12 cellular contexts compared by ENCODE assay signal in genomic region chr21:15841856-15842564, GRCh38.
DNase-seq lines count a peak whose midpoint lies in the region; ATAC-seq, FAIRE-seq and TF ChIP-seq lines count a peak whose summit lies in the region.
"Had no signal": no experiment of that assay in that cellular context is flagged by ENCODE, and none has a peak within 500 bp of the region (broad histone marks: within the 10 kb centered on the region; RNA-seq: fewer than 3 reads in every experiment).

No MANE protein-coding gene starts in this region.

- no TSS peak for BruUV-seq in IMR-90 (replicated peaks; lab: Mats Ljungman, UMichigan)
- BruUV-seq in K562 (replicated peaks; lab: Mats Ljungman, UMichigan), result no TSS peak

- ATAC-seq in IMR-90 (ENCODE audit: low read depth) (peak; percentile 60), K562 (no peak), GM21737 (IDR thresholded peaks at IDR 0.05; ENCODE audit: unreplicated experiment) (no peak), GM21723 (IDR thresholded peaks at IDR 0.05; ENCODE audit: unreplicated experiment) (no peak), HG03135 (IDR thresholded peaks at IDR 0.05; ENCODE audit: unreplicated experiment) (no peak)

- no peak overlapping the region for H2BK15ac ChIP-seq in IMR-90 (ENCODE audit: low read depth, low read length)

- no peak for FAIRE-seq in K562 (lab: Jason Lieb, UNC)
- no peak for FAIRE-seq in GM12891 (lab: Jason Lieb, UNC)

- no peak overlapping the region for H3K4ac ChIP-seq in IMR-90 (ENCODE audit: low read depth, low read length)

- TF ChIP-seq EP300 in K562 (IDR thresholded peaks at IDR 0.05; ENCODE audit: low read length), result no peak

- no peak overlapping the region; the same call in 1 of the 2 replicates for H3K18ac ChIP-seq in IMR-90 (ENCODE audit: low read depth, low read length)

- H3K9me3 ChIP-seq in IMR-90 (ENCODE audit: control insufficient read depth, insufficient read depth, low read length) (no peaks in the 10 kb centered on the region), K562 (replicated peaks; ENCODE audit: control insufficient read depth, insufficient read depth, low read depth, low read length) (no peaks in the 10 kb centered on the region)

- DNase-seq in AG09309 (ENCODE audit: low read depth), result peak; percentile 21
- peak; percentile 75 for DNase-seq in IMR-90
- DNase-seq in K562 (ENCODE audit: extremely low read depth in 1 of 4, low spot score in 3 of 4), result no peak
- DNase-seq in iris pigment epithelial cell (ENCODE audit: low read depth), result peak; percentile 81
- no peak for DNase-seq in GM12891 (ENCODE audit: insufficient read length, low spot score)
- DNase-seq: activated CD8-positive, alpha-beta memory T cell treated with anti-CD3 and anti-CD28 coated beads, Interleukin-2, amount 50 U/mL, for 48 hours; dorsolateral prefrontal cortex; NCI-H510A; stimulated activated naive CD4-positive, alpha-beta T cell had no signal

- no peak overlapping the region for H2AK5ac ChIP-seq in IMR-90 (ENCODE audit: low read depth, low read length)

- POLR2A ChIA-PET in IMR-90 (lab: Charles Lee; ENCODE audit: unreplicated experiment), result interaction anchor here (0.5 kb wide), 1 partner anchor 315 kb away, joined by 4 read pairs; no protein-coding TSS in a partner anchor
- POLR2A ChIA-PET in K562 (lab: Yijun Ruan, JAX), result interaction anchor here (0.7 kb wide), 1 partner anchor 57 kb away, joined by 3 read pairs; no protein-coding TSS in a partner anchor

- no peak overlapping the region for H2BK5ac ChIP-seq in IMR-90 (ENCODE audit: low read depth, low read length, poor library complexity, severe bottlenecking)

- dilution Hi-C loops in IMR-90 (cut with HindIII; ENCODE audit: low sequenced_read_pairs, unreplicated experiment), result no loop called here

- intact Hi-C loops in IMR-90 (cut with micrococcal nuclease) (loop anchor here (5.0 kb wide), 1 partner anchor 110 kb away; no protein-coding TSS in a partner anchor), K562 (cut with micrococcal nuclease) (no loop called here)

- TF ChIP-seq RAD21 in IMR-90 (IDR thresholded peaks at IDR 0.05; ENCODE audit: low read length), result no peak
- TF ChIP-seq RAD21 in K562 (CRISPR knock-in tag; conservative IDR thresholded peaks at IDR 0.05 in 1 of 2, IDR thresholded peaks at IDR 0.05 in 1 of 2), result no peak

- no peak overlapping the region for H4K8ac ChIP-seq in IMR-90 (ENCODE audit: low read depth in 2 of 2, low read length in 2 of 2)

- H2AFZ ChIP-seq in IMR-90 (replicated peaks; ENCODE audit: low read length, poor library complexity), result no peak overlapping the region
- no peak overlapping the region for H2AFZ ChIP-seq in K562 (ENCODE audit: low read depth, low read length)

- H3K79me1 ChIP-seq in IMR-90 (ENCODE audit: low read depth in 1 of 2, low read length in 2 of 2), result peaks cover 2 to 7% of the 10 kb centered on the region in 2 experiments; a peak in 3 of 4 replicates

- H2AK9ac ChIP-seq in IMR-90 (replicated peaks; ENCODE audit: low read depth, low read length, poor library complexity), result no peak overlapping the region

- 0 out of 2 replicates have a peak overlapping the region, but pooled peaks have one; percentile 16 for H3K23ac ChIP-seq in IMR-90 (ENCODE audit: low read depth, low read length)

- H3K27ac ChIP-seq in IMR-90 (ENCODE audit: insufficient read depth, low read length) (no peak overlapping the region), K562 (ENCODE audit: extremely low read depth, low read depth, low read length) (no peak overlapping the region)

- H2BK20ac ChIP-seq in IMR-90 (ENCODE audit: low read depth, low read length), result no peak overlapping the region

- H3K9ac ChIP-seq in IMR-90 (ENCODE audit: low read depth, low read length) (no peak overlapping the region), K562 (ENCODE audit: insufficient read depth in 1 of 2, low read depth in 2 of 2, low read length in 2 of 2) (no peak overlapping the region)

- in situ Hi-C loops in IMR-90 (cut with MboI; ENCODE audit: low sequenced_read_pairs) (no loop called here), K562 (cut with MboI) (no loop called here)

- H3K14ac ChIP-seq in IMR-90 (replicated peaks; ENCODE audit: low read depth, low read length), result no peak overlapping the region

- WGBS in IMR-90 (ENCODE audit: extremely low coverage in 2 of 2, insufficient read length in 1 of 2), 2 experiments, result no CpG with 5 or more reads among the region's 3 CpGs
- WGBS in K562 (ENCODE audit: insufficient coverage, low coverage, missing lambda C conversion rate), result 80% methylated on average over 3 of the region's 3 CpGs

- TF ChIP-seq POLR2A in IMR-90 (IDR thresholded peaks at IDR 0.05; ENCODE audit: low read depth, low read length) (no peak), K562 (conservative IDR thresholded peaks at IDR 0.05) (no peak), GM12891 (IDR thresholded peaks at IDR 0.05; ENCODE audit: low read depth, low read length) (no peak)

- H4K5ac ChIP-seq in IMR-90 (ENCODE audit: low read depth, low read length), result no peak overlapping the region

- no peak overlapping the region for H3K56ac ChIP-seq in IMR-90 (ENCODE audit: extremely low read depth, insufficient read depth, low read length)

- peaks cover 2% of the 10 kb centered on the region for H3K4me1 ChIP-seq in IMR-90 (ENCODE audit: control insufficient read depth, insufficient read depth, low read length)
- H3K4me1 ChIP-seq in K562 (replicated peaks in 1 of 2; ENCODE audit: control insufficient read depth in 2 of 2, insufficient read depth in 2 of 2, low read length in 2 of 2), result no peaks in the 10 kb centered on the region

- H3K4me2 ChIP-seq in IMR-90 (ENCODE audit: low read depth, low read length) (no peak overlapping the region), K562 (ENCODE audit: insufficient read depth, low read length) (no peak overlapping the region)

- H3K9me1 ChIP-seq in IMR-90 (ENCODE audit: insufficient read depth, low read length) (no peaks in the 10 kb centered on the region; the same call in 1 of the 2 replicates), K562 (ENCODE audit: control insufficient read depth, insufficient read depth, low read length) (no peaks in the 10 kb centered on the region)

- H4K20me1 ChIP-seq in IMR-90 (ENCODE audit: insufficient read depth, low read length), result no peaks in the 10 kb centered on the region
- no peaks in the 10 kb centered on the region for H4K20me1 ChIP-seq in K562 (replicated peaks; ENCODE audit: control insufficient read depth, insufficient read depth, low read length)

- H3K4me3 ChIP-seq in AG09309 (ENCODE audit: control insufficient read depth, low read depth, low read length) (no peak overlapping the region), IMR-90 (ENCODE audit: insufficient read depth, low read depth, low read length) (no peak overlapping the region), K562 (no peak overlapping the region)
- H3K4me3 ChIP-seq: dorsolateral prefrontal cortex had no signal

- H3K36me3 ChIP-seq in IMR-90 (ENCODE audit: control insufficient read depth, insufficient read depth, low read length) (0 out of 2 replicates have a peak, but pooled peaks cover 2% of the 10 kb centered on the region), K562 (ENCODE audit: control insufficient read depth, insufficient read depth, low read length) (peaks cover 28% of the 10 kb centered on the region; the same call in 2 of the 3 replicates)

- CTCF ChIA-PET in IMR-90 (lab: Yijun Ruan, JAX), result interaction anchor here (0.7 to 1.5 kb wide), 2 partner anchors 10 to 1021 kb away, joined by 3 read pairs; no protein-coding TSS in a partner anchor
- CTCF ChIA-PET in K562 (lab: Yijun Ruan, JAX; ENCODE audit: low intra/inter-chr PET ratio), result no interaction called here

- TF ChIP-seq CTCF in AG09309 (IDR thresholded peaks at IDR 0.05; ENCODE audit: control insufficient read depth, insufficient read depth, low read depth, low read length, missing control alignments) (no peak), IMR-90 (conservative IDR thresholded peaks at IDR 0.05; ENCODE audit: low read depth, low read length) (no peak), K562 (IDR thresholded peaks at IDR 0.05 in 2 of 3, conservative IDR thresholded peaks at IDR 0.05 in 1 of 3; ENCODE audit: insufficient read depth in 2 of 3, low read depth in 1 of 3, low read length in 3 of 3) (no peak)

- H2BK120ac ChIP-seq in IMR-90 (ENCODE audit: low read depth, low read length), result no peak overlapping the region

- no peaks in the 10 kb centered on the region for H3K79me2 ChIP-seq in K562 (ENCODE audit: control insufficient read depth, insufficient read depth, low read length)

- H3K27me3 ChIP-seq in IMR-90 (ENCODE audit: control insufficient read depth, insufficient read depth, low read length), result no peaks in the 10 kb centered on the region
- no peaks in the 10 kb centered on the region for H3K27me3 ChIP-seq in K562 (ENCODE audit: control insufficient read depth in 2 of 2, insufficient read depth in 2 of 2, low read length in 2 of 2)
- H3K27me3 ChIP-seq: dorsolateral prefrontal cortex had no signal

- peak overlapping the region; percentile 2; the same call in 1 of the 2 replicates for H4K91ac ChIP-seq in IMR-90 (ENCODE audit: insufficient read depth, low read depth, low read length)

TF ChIP-seq in IMR-90, 13 proteins besides CTCF, POLR2A, EP300 and RAD21 (continues in another document):
- no peak for TF ChIP-seq CHD1 (IDR thresholded peaks at IDR 0.05; ENCODE audit: low read depth, low read length)
- TF ChIP-seq BHLHE40 (IDR thresholded peaks at IDR 0.05; ENCODE audit: low read depth, low read length), result no peak

TF ChIP-seq in K562, 482 proteins besides CTCF, POLR2A, EP300 and RAD21:
- TF ChIP-seq NFIC (IDR thresholded peaks at IDR 0.05) (peak; percentile 46; the same call in 1 of the 2 replicates), LEF1 (IDR thresholded peaks at IDR 0.05) (no peak)

TF ChIP-seq in GM12891, 5 proteins besides CTCF, POLR2A, EP300 and RAD21:
- TF ChIP-seq POLR2AphosphoS5 (IDR thresholded peaks at IDR 0.05; ENCODE audit: low read depth, low read length), result no peak
- TF ChIP-seq SPI1 (IDR thresholded peaks at IDR 0.05; ENCODE audit: low read depth, low read length), result no peak
- no peak for TF ChIP-seq TAF1 (IDR thresholded peaks at IDR 0.05; ENCODE audit: low read depth, low read length)
- no peak for TF ChIP-seq POU2F2 (IDR thresholded peaks at IDR 0.05; ENCODE audit: low read depth, low read length)
- no peak for TF ChIP-seq PAX5 (IDR thresholded peaks at IDR 0.05; ENCODE audit: insufficient read depth, low read length, severe bottlenecking)

Comparison
In these comparisons a context has a peak if more than half of its experiments do, and no peak if none do; other contexts are left out.
1. DNase-seq: peak in AG09309 (single experiment), IMR-90 (single experiment) and iris pigment epithelial cell (single experiment); none in K562 (0 of 4) and GM12891 (single experiment).